In genomic region chr11:66478823-66479740, GRCh38 we compare ENCODE assay signal across 9 cellular contexts. TPM values are rescaled to one million over a fixed set of nuclear protein-coding genes. Genes with fewer than 3 reads are reported as not detected.
DNase-seq lines count a peak whose midpoint lies in the region; ATAC-seq and TF ChIP-seq lines count a peak whose summit lies in the region.
"Had no signal": no experiment of that assay in that cellular context is flagged by ENCODE, and none has a peak within 500 bp of the region (broad histone marks: within the 10 kb centered on the region; RNA-seq: fewer than 3 reads in every experiment).

No MANE protein-coding gene starts in this region.

- H2AK5ac ChIP-seq in neuronal stem cell (ENCODE audit: low read depth, low read length) = peak overlapping the region; percentile 95

- H3K4me2 ChIP-seq in neuronal stem cell (ENCODE audit: insufficient read depth, low read length, poor library complexity, severe bottlenecking) = peak overlapping the region; percentile 81

- no peak overlapping the region for H2BK12ac ChIP-seq in neuronal stem cell (ENCODE audit: low read length)

- peak; percentile 81 for TF ChIP-seq CTCF in fibroblast of villous mesenchyme (IDR thresholded peaks at IDR 0.05; ENCODE audit: insufficient read depth, low read depth, low read length)

- H3K79me1 ChIP-seq in neuronal stem cell (ENCODE audit: low read depth, low read length) = peaks cover 4% of the 10 kb centered on the region

- peak overlapping the region; percentile 91 for H3K9ac ChIP-seq in neuronal stem cell (ENCODE audit: low read depth, low read length, poor library complexity)

- WGBS in neuronal stem cell (ENCODE audit: extremely low coverage in 2 of 2, insufficient read length in 2 of 2, insufficient replicate concordance in 1 of 2), 2 donors = no CpG with 5 or more reads among the region's 22 CpGs

- H4K91ac ChIP-seq in neuronal stem cell (ENCODE audit: low read depth, low read length, poor library complexity) = peak overlapping the region; percentile 7

- H2BK5ac ChIP-seq in neuronal stem cell (ENCODE audit: low read length) = peak overlapping the region; percentile 84

- peak overlapping the region; percentile 39 for H3K4ac ChIP-seq in neuronal stem cell (ENCODE audit: low read length)

- H3K4me3 ChIP-seq in fibroblast of villous mesenchyme (ENCODE audit: low read depth, low read length) = peak overlapping the region; percentile 90
- peak overlapping the region; percentile 92 for H3K4me3 ChIP-seq in neuronal stem cell (ENCODE audit: low read length in 2 of 2)

- H3K18ac ChIP-seq in neuronal stem cell (ENCODE audit: low read length) = peak overlapping the region; percentile 94

- H3K27me3 ChIP-seq in neuronal stem cell (ENCODE audit: control insufficient read depth in 3 of 3, insufficient read depth in 3 of 3, low read depth in 1 of 3, low read length in 3 of 3) = no peaks in the 10 kb centered on the region

- H4K8ac ChIP-seq in neuronal stem cell (ENCODE audit: low read depth, low read length) = no peak overlapping the region

- H3K36me3 ChIP-seq in neuronal stem cell (replicated peaks in 1 of 2; ENCODE audit: control insufficient read depth in 2 of 2, insufficient read depth in 2 of 2, low read length in 2 of 2) = peaks cover 11 to 36% of the 10 kb centered on the region in 2 donors

- H3K4me1 ChIP-seq in neuronal stem cell (ENCODE audit: control insufficient read depth in 2 of 2, insufficient read depth in 1 of 2, low read depth in 1 of 2, low read length in 2 of 2) = peaks cover 0 to 15% of the 10 kb centered on the region in 2 donors

- DNase-seq in NOMO-1 treated with DMSO at 0.1 percent for 48 hours (lab: John Stamatoyannopoulos, UW; ENCODE audit: unreplicated experiment) (peak; percentile 19), NOMO-1 treated with dmso at 0.1 percent for 144 hours (lab: John Stamatoyannopoulos, UW; ENCODE audit: unreplicated experiment) (no peak), NAMALWA (ENCODE audit: low spot score) (peak; percentile 68), activated T-cell treated with anti-CD3 and anti-CD28 coated beads for 48 hours (ENCODE audit: low read depth) (peak; percentile 36), fibroblast of villous mesenchyme (ENCODE audit: low read depth) (peak; percentile 40), neuronal stem cell (ENCODE audit: low spot score) (no peak)

- no peak overlapping the region for H2BK120ac ChIP-seq in neuronal stem cell (ENCODE audit: low read depth, low read length)

- no peak overlapping the region for H2BK15ac ChIP-seq in neuronal stem cell (ENCODE audit: low read length)

- H2AFZ ChIP-seq in neuronal stem cell (ENCODE audit: low read length) = peak overlapping the region; percentile 90

- ATAC-seq in GM21619 (IDR thresholded peaks at IDR 0.05; ENCODE audit: unreplicated experiment) (no peak), GM18519 (IDR thresholded peaks at IDR 0.05; ENCODE audit: low FRiP score, unreplicated experiment) (no peak)

- H3K27ac ChIP-seq in neuronal stem cell (replicated peaks; ENCODE audit: low read length) = peak overlapping the region; percentile 85

- H3K9me3 ChIP-seq in neuronal stem cell (replicated peaks in 1 of 2; ENCODE audit: control insufficient read depth in 2 of 2, insufficient read depth in 1 of 2, low read depth in 1 of 2, low read length in 2 of 2) = no peaks in the 10 kb centered on the region

- H3K14ac ChIP-seq in neuronal stem cell (ENCODE audit: low read length) = no peak overlapping the region

- H3K23ac ChIP-seq in neuronal stem cell (ENCODE audit: low read depth, low read length, poor library complexity) = peak overlapping the region; percentile 50

RNA-seq across cellular contexts. Expression of gene DPP3, which starts 1.2 kb away (rescaled TPM):
- 67.6 and 70.4 TPM in 2 replicates for total RNA-seq in fibroblast of villous mesenchyme
- 23.4 TPM for polyA plus RNA-seq in neuronal stem cell (2013, experiment 1 of 2)
- 23.8 TPM for polyA plus RNA-seq in neuronal stem cell (2013, experiment 2 of 2)

RNA-seq across cellular contexts. Expression of gene PELI3, which starts 12.4 kb away (rescaled TPM):
- 10.8 and 13.2 TPM in 2 replicates for total RNA-seq in fibroblast of villous mesenchyme
- 6.4 TPM for polyA plus RNA-seq in neuronal stem cell (2013, experiment 1 of 2)
- 6.3 TPM for polyA plus RNA-seq in neuronal stem cell (2013, experiment 2 of 2)

RNA-seq across cellular contexts. Expression of gene BBS1, which starts 31.4 kb away (rescaled TPM):
- 25.4 and 34.5 TPM in 2 replicates for total RNA-seq in fibroblast of villous mesenchyme
- 26.0 TPM for polyA plus RNA-seq in neuronal stem cell (2013, experiment 1 of 2)
- 25.7 TPM for polyA plus RNA-seq in neuronal stem cell (2013, experiment 2 of 2)

RNA-seq across cellular contexts. Expression of gene MRPL11, which starts 40.4 kb away (rescaled TPM):
- total RNA-seq in fibroblast of villous mesenchyme = 38.0 and 46.7 TPM in 2 replicates
- polyA plus RNA-seq in neuronal stem cell (2013, experiment 1 of 2) = 108 TPM
- 108 TPM for polyA plus RNA-seq in neuronal stem cell (2013, experiment 2 of 2)

RNA-seq across cellular contexts. Expression of gene NPAS4, which starts 58.2 kb away (rescaled TPM):
- total RNA-seq in fibroblast of villous mesenchyme = 0.32 TPM in 1 of 2 replicates, not detected in the other
- 0.74 TPM for polyA plus RNA-seq in neuronal stem cell (2013, experiment 1 of 2)
- 0.62 TPM for polyA plus RNA-seq in neuronal stem cell (2013, experiment 2 of 2)
- total RNA-seq: pulmonary artery endothelial cell had no signal

Comparison
In these comparisons a context has a peak if more than half of its experiments do, and no peak if none do; other contexts are left out.
1. DNase-seq: peak in NOMO-1 treated with DMSO at 0.1 percent for 48 hours (single experiment), NAMALWA (single experiment), activated T-cell treated with anti-CD3 and anti-CD28 coated beads for 48 hours (single experiment) and fibroblast of villous mesenchyme (single experiment); none in NOMO-1 treated with dmso at 0.1 percent for 144 hours (single experiment) and neuronal stem cell (single experiment).